Comparison of ENCODE assay signal across 8 cellular contexts in genomic region chr19:41397086-41398041, GRCh38. TPM values are rescaled to one million over a fixed set of nuclear protein-coding genes. Genes with fewer than 3 reads are reported as not detected.
DNase-seq lines count a peak whose midpoint lies in the region; ATAC-seq and TF ChIP-seq lines count a peak whose summit lies in the region.

Gene BCKDHA, plus strand, starts transcription at chr19:41397818. Its CDS starts 10 bp downstream, at chr19:41397828.
Gene EXOSC5, minus strand, starts transcription at chr19:41397359. Its CDS starts 31 bp downstream, at chr19:41397328.

- H3K4me2 ChIP-seq in Karpas-422 (ENCODE audit: low read depth, low read length, poor library complexity, severe bottlenecking) = peak within 1 kb of the TSS; percentile 87

- TF ChIP-seq CTCF in esophagus muscularis mucosa (IDR thresholded peaks at IDR 0.05) = peak in 2 of 3 experiments; percentile 12 to 23

- H3K9me3 ChIP-seq in Karpas-422 (ENCODE audit: low read length) (no peaks in the 10 kb centered on the region), esophagus muscularis mucosa (no peaks in the 10 kb centered on the region), muscle layer of duodenum (ENCODE audit: control insufficient read depth in 1 of 2, low read length in 2 of 2) (no peaks in the 10 kb centered on the region)

- H3K4me3 ChIP-seq in Karpas-422 (ENCODE audit: low read length) = peak within 1 kb of the TSS; percentile 99
- peak within 1 kb of the TSS; percentile 78 to 94 (median 87) for H3K4me3 ChIP-seq in esophagus muscularis mucosa
- H3K4me3 ChIP-seq in muscle layer of duodenum (ENCODE audit: low read depth in 1 of 2, low read length in 2 of 2) = peak within 1 kb of the TSS; percentile 99 to 100

- H3K27ac ChIP-seq in Karpas-422 (ENCODE audit: low read length) = peak within 1 kb of the TSS; percentile 87
- peak within 1 kb of the TSS; percentile 86 to 94 (median 88) for H3K27ac ChIP-seq in esophagus muscularis mucosa (replicated peaks in 1 of 4)
- peak within 1 kb of the TSS; percentile 98 for H3K27ac ChIP-seq in muscle layer of duodenum (ENCODE audit: low read length)

- H3K9ac ChIP-seq in Karpas-422 (ENCODE audit: low read length) = peak within 1 kb of the TSS; percentile 97

- H3K36me3 ChIP-seq in Karpas-422 (ENCODE audit: insufficient read depth, low read length) (no peaks in the 10 kb centered on the region; the same call in 1 of the 2 replicates), esophagus muscularis mucosa (peaks cover 0 to 23% (median 0%) of the 10 kb centered on the region in 4 donors), muscle layer of duodenum (ENCODE audit: control insufficient read depth in 1 of 2, insufficient read depth in 2 of 2, low read length in 2 of 2) (peaks cover 0 to 10% of the 10 kb centered on the region in 2 donors)

- no peak for TF ChIP-seq EP300 in esophagus muscularis mucosa (IDR thresholded peaks at IDR 0.05)

- peak within 1 kb of the TSS; percentile 68 for H2AFZ ChIP-seq in Karpas-422 (ENCODE audit: low read length)

- no peaks in the 10 kb centered on the region for H3K9me2 ChIP-seq in Karpas-422 (replicated peaks; ENCODE audit: insufficient read depth, low read length)

- H3K27me3 ChIP-seq in Karpas-422 (ENCODE audit: low read length) (no peaks in the 10 kb centered on the region), esophagus muscularis mucosa (no peaks in the 10 kb centered on the region), muscle layer of duodenum (ENCODE audit: low read depth, low read length) (no peaks in the 10 kb centered on the region)

- under 1% methylated on average over 37 of the region's 50 CpGs for WGBS in esophagus muscularis mucosa

- TF ChIP-seq POLR2A in esophagus muscularis mucosa (IDR thresholded peaks at IDR 0.05; ENCODE audit: low read depth) = peak; percentile 33

- peaks cover 28% of the 10 kb centered on the region for H3K4me1 ChIP-seq in Karpas-422 (ENCODE audit: low read length)
- H3K4me1 ChIP-seq in esophagus muscularis mucosa = peaks cover 28 to 53% (median 43%) of the 10 kb centered on the region in 4 donors
- H3K4me1 ChIP-seq in muscle layer of duodenum (ENCODE audit: control insufficient read depth in 1 of 2, insufficient read depth in 2 of 2, low read length in 2 of 2) = peaks cover 11 to 26% of the 10 kb centered on the region in 2 donors

- intact Hi-C loops in esophagus muscularis mucosa (cut with DNase I) = loop anchor here (5.0 kb wide), 1 partner anchor 40 kb away; the partner anchor contains the start of gene DMAC2

- ATAC-seq in GM21825 (IDR thresholded peaks at IDR 0.05; ENCODE audit: unreplicated experiment) = peak; percentile 87

- DNase-seq in DMS79 treated with DMSO at 0.1 percent for 48 hours (lab: John Stamatoyannopoulos, UW) = peak; percentile 99
- peak; percentile 100 for DNase-seq in Karpas-422
- peak; percentile 100 for DNase-seq in RKO (ENCODE audit: low spot score)
- peak; percentile 99 for DNase-seq in activated T-helper 1 cell treated with Interleukin-2 at 50 U/mL for 16 hours (ENCODE audit: low read depth)
- DNase-seq in esophagus muscularis mucosa (ENCODE audit: extremely low spot score) = peak; percentile 99
- DNase-seq in stimulated activated CD8-positive, alpha-beta memory T cell treated with anti-CD3 and anti-CD28 coated beads, Interleukin-7, amount 100 ng/mL, for 4 hours (ENCODE audit: low read depth in 2 of 2) = peak; percentile 99

- 0 out of 2 replicates have a peak, but pooled peaks cover 8% of the 10 kb centered on the region for H4K20me1 ChIP-seq in Karpas-422 (ENCODE audit: insufficient read depth, low read depth, low read length)

- H3K79me2 ChIP-seq in Karpas-422 (ENCODE audit: low read length) = peaks cover 78% of the 10 kb centered on the region

RNA-seq across cellular contexts. Expression of gene BCKDHA, which starts in this region (rescaled TPM):
- 112 and 116 TPM in 2 replicates for total RNA-seq in Karpas-422 (2014; rRNA removed; shearing (Covaris generic); ENCODE audit: low replicate concordance)
- total RNA-seq in esophagus muscularis mucosa = 10 to 100 TPM; 40.7 to 75.2 (median 54.0) TPM

RNA-seq across cellular contexts. Expression of gene EXOSC5, which starts in this region (rescaled TPM):
- total RNA-seq in Karpas-422 (2014; rRNA removed; shearing (Covaris generic); ENCODE audit: low replicate concordance) = 67.6 and 74.7 TPM in 2 replicates
- total RNA-seq in esophagus muscularis mucosa = 10 to 100 TPM; 11.2 to 15.2 (median 13.2) TPM

Comparison
In these comparisons a context has a peak if more than half of its experiments do, and no peak if none do; other contexts are left out.
1. Peak in every context shown above with its lines: DNase-seq, ATAC-seq, H3K4me3 ChIP-seq and H3K27ac ChIP-seq.